Comparison of ENCODE assay signal across 22 cellular contexts in genomic region chr12:56995930-56996496, GRCh38. TPM values are rescaled to one million over a fixed set of nuclear protein-coding genes. Genes with fewer than 3 reads are reported as not detected.
DNase-seq lines count a peak whose midpoint lies in the region; ATAC-seq, FAIRE-seq and TF ChIP-seq lines count a peak whose summit lies in the region.
"Had no signal": no experiment of that assay in that cellular context is flagged by ENCODE, and none has a peak within 500 bp of the region (broad histone marks: within the 10 kb centered on the region; RNA-seq: fewer than 3 reads in every experiment).

No MANE protein-coding gene starts in this region.

- H3K9me3 ChIP-seq in vagina: no peaks in the 10 kb centered on the region
- H3K9me3 ChIP-seq: Caco-2 had no signal

- TF ChIP-seq CTCF in coronary artery (IDR thresholded peaks at IDR 0.05) (no peak), vagina (IDR thresholded peaks at IDR 0.05) (no peak)

- intact Hi-C loops in vagina (cut with DNase I): no loop called here

- TF ChIP-seq POLR2A in vagina (IDR thresholded peaks at IDR 0.05) (no peak), GM12892 (IDR thresholded peaks at IDR 0.05; ENCODE audit: low read depth, low read length) (no peak)

- no peak overlapping the region for H3K4me3 Mint-ChIP-seq in activated CD8-positive, alpha-beta memory T cell treated with anti-CD3 and anti-CD28 coated beads, Interleukin-2, amount 10 ng/mL, durations not matched to agents 7 days and 5 days

- ATAC-seq in activated CD8-positive, alpha-beta memory T cell treated with anti-CD3 and anti-CD28 coated beads, Interleukin-2, amount 10 ng/mL, durations not matched to agents 7 days and 5 days: no peak
- ATAC-seq in GM18498 (IDR thresholded peaks at IDR 0.05; ENCODE audit: unreplicated experiment): no peak
- ATAC-seq: Right ventricle myocardium inferior had no signal

- no peak overlapping the region for H3K27ac Mint-ChIP-seq in activated CD8-positive, alpha-beta memory T cell treated with anti-CD3 and anti-CD28 coated beads, Interleukin-2, amount 10 ng/mL, durations not matched to agents 7 days and 5 days

- peaks cover 39% of the 10 kb centered on the region for H3K4me1 Mint-ChIP-seq in activated CD8-positive, alpha-beta memory T cell treated with anti-CD3 and anti-CD28 coated beads, Interleukin-2, amount 10 ng/mL, durations not matched to agents 7 days and 5 days

- peak; percentile 40 for DNase-seq in activated CD8-positive, alpha-beta memory T cell treated with anti-CD3 and anti-CD28 coated beads, Interleukin-2, amount 50 U/mL, for 48 hours
- DNase-seq in activated CD8-positive, alpha-beta memory T cell treated with anti-CD3 and anti-CD28 coated beads, Interleukin-2, amount 10 ng/mL, durations not matched to agents 7 days and 5 days: no peak
- DNase-seq in coronary artery (ENCODE audit: low spot score) (peak; percentile 55), mesenteric fat pad (ENCODE audit: low spot score) (peak; percentile 74), vagina (ENCODE audit: extremely low spot score in 2 of 2) (peak; percentile 37 to 72), SIG-M5 (lab: John Stamatoyannopoulos, UW) (no peak), GM12892 (ENCODE audit: insufficient read length) (no peak)
- DNase-seq: C1 segment of cervical spinal cord, Caco-2, HCEC 1CT, MV-4-11, NCI-H1417 treated with DMSO at 0.1 percent for 48 hours, NCI-H2029, NCI-H510A, NCI-H82 had no signal

- no peak overlapping the region for H3K4me3 ChIP-seq in coronary artery
- H3K4me3 ChIP-seq in vagina: no peak overlapping the region

- H3K36me3 Mint-ChIP-seq in activated CD8-positive, alpha-beta memory T cell treated with anti-CD3 and anti-CD28 coated beads, Interleukin-2, amount 10 ng/mL, durations not matched to agents 7 days and 5 days: peaks cover 3% of the 10 kb centered on the region

- no peaks in the 10 kb centered on the region for H3K36me3 ChIP-seq in vagina

- no peak for FAIRE-seq in GM12892 (lab: Jason Lieb, UNC)
- FAIRE-seq: GM18507, GM19239 had no signal

- H3K4me1 ChIP-seq in vagina: peaks cover 10% of the 10 kb centered on the region
- H3K4me1 ChIP-seq: Caco-2 had no signal

- CTCF ChIA-PET in activated CD8-positive, alpha-beta memory T cell treated with anti-CD3 and anti-CD28 coated beads, Interleukin-2, amount 10 ng/mL, durations not matched to agents 7 days and 5 days (lab: Charles Lee): interaction anchor here (1.6 to 2.1 kb wide), 2 partner anchors 9 to 239 kb away, joined by 5 to 15 read pairs; no protein-coding TSS in a partner anchor

- no peaks in the 10 kb centered on the region for H3K27me3 ChIP-seq in vagina

- H3K27ac ChIP-seq in coronary artery (no peak overlapping the region), vagina (no peak overlapping the region)

- H3K9me3 Mint-ChIP-seq in activated CD8-positive, alpha-beta memory T cell treated with anti-CD3 and anti-CD28 coated beads, Interleukin-2, amount 10 ng/mL, durations not matched to agents 7 days and 5 days (ENCODE audit: low read depth): no peaks in the 10 kb centered on the region
- H3K9me3 Mint-ChIP-seq: IgD-negative memory B cell had no signal

- no peaks in the 10 kb centered on the region for H3K27me3 Mint-ChIP-seq in activated CD8-positive, alpha-beta memory T cell treated with anti-CD3 and anti-CD28 coated beads, Interleukin-2, amount 10 ng/mL, durations not matched to agents 7 days and 5 days
- H3K27me3 Mint-ChIP-seq: IgD-negative memory B cell had no signal

RNA-seq across cellular contexts. Expression of gene ZBTB39, which starts 10.3 kb away (rescaled TPM):
- 1 to 10 TPM; 8.8 to 9.3 TPM for total RNA-seq in activated CD8-positive, alpha-beta memory T cell treated with anti-CD3 and anti-CD28 coated beads, Interleukin-2, amount 10 ng/mL, durations not matched to agents 7 days and 5 days
- total RNA-seq in mesenteric fat pad (3.6 TPM), vagina (6.1 TPM)
- 3.1 TPM for polyA plus RNA-seq in GM12892 (2012; ENCODE audit: missing spikeins)

RNA-seq across cellular contexts. Expression of gene TAC3, which starts 20.3 kb away (rescaled TPM):
- not detected for total RNA-seq in activated CD8-positive, alpha-beta memory T cell treated with anti-CD3 and anti-CD28 coated beads, Interleukin-2, amount 10 ng/mL, durations not matched to agents 7 days and 5 days
- total RNA-seq in mesenteric fat pad (not detected), vagina (not detected)
- polyA plus RNA-seq in GM12892 (2012; ENCODE audit: missing spikeins): 0.49 TPM
- total RNA-seq: A172, HT-29, Right ventricle myocardium inferior had no signal
- polyA plus RNA-seq: IgD-negative memory B cell had no signal

RNA-seq across cellular contexts. Expression of gene RDH16, which starts 38.6 kb away (rescaled TPM):
- under 1 TPM; 0.35 to 0.91 TPM for total RNA-seq in activated CD8-positive, alpha-beta memory T cell treated with anti-CD3 and anti-CD28 coated beads, Interleukin-2, amount 10 ng/mL, durations not matched to agents 7 days and 5 days
- total RNA-seq in mesenteric fat pad (0.35 TPM), vagina (2.9 TPM)
- polyA plus RNA-seq in GM12892 (2012; ENCODE audit: missing spikeins): 0.08 TPM
- total RNA-seq: A172, HT-29, Right ventricle myocardium inferior had no signal

RNA-seq across cellular contexts. Expression of gene MYO1A, which starts 53.9 kb away (rescaled TPM):
- 1 to 10 TPM in 1 of 2 experiments, under 1 TPM in 1; 0.82 to 1.5 TPM for total RNA-seq in activated CD8-positive, alpha-beta memory T cell treated with anti-CD3 and anti-CD28 coated beads, Interleukin-2, amount 10 ng/mL, durations not matched to agents 7 days and 5 days
- total RNA-seq in mesenteric fat pad: 3.6 TPM
- 1.2 TPM for total RNA-seq in vagina
- 0.40 TPM for polyA plus RNA-seq in GM12892 (2012; ENCODE audit: missing spikeins)
- total RNA-seq: A172, Right ventricle myocardium inferior had no signal
- polyA plus RNA-seq: IgD-negative memory B cell had no signal

Comparison
In these comparisons a context has a peak if more than half of its experiments do, and no peak if none do; other contexts are left out.
1. DNase-seq: peak in activated CD8-positive, alpha-beta memory T cell treated with anti-CD3 and anti-CD28 coated beads, Interleukin-2, amount 50 U/mL, for 48 hours (single experiment), coronary artery (single experiment), mesenteric fat pad (single experiment) and vagina (2 of 2); none in activated CD8-positive, alpha-beta memory T cell treated with anti-CD3 and anti-CD28 coated beads, Interleukin-2, amount 10 ng/mL, durations not matched to agents 7 days and 5 days (single experiment), SIG-M5 (single experiment) and GM12892 (single experiment).